16 cellular contexts compared by ENCODE assay signal in the genomic region with DNA sequence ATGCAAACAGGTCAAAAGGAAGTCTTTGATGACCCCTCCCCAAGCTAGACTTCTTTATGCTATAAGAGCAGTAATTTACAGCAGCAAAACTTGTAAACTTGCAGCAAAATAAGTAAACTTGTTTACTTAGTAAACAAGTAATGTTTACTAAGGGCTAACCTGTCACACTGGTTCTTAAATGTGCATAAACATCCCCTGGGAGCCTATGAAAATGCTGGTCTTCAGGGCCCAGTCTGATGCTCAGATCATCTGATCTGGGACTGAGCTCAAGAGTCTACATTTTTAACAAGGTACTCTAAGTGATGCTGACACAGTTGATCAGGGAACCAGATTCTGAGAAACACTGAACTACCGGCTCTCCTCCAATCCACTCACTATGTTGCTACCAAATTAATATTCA.
DNase-seq lines count a peak whose midpoint lies in the region; ATAC-seq and TF ChIP-seq lines count a peak whose summit lies in the region.
"Had no signal": no experiment of that assay in that cellular context is flagged by ENCODE, and none has a peak within 500 bp of the region (broad histone marks: within the 10 kb centered on the region; RNA-seq: fewer than 3 reads in every experiment).

No MANE protein-coding gene starts in this region.

- H3K4me1 Mint-ChIP-seq in memory B cell = peaks cover 14% of the 10 kb centered on the region
- H3K4me1 Mint-ChIP-seq: GM23338 had no signal

- H3K36me3 Mint-ChIP-seq in memory B cell = no peaks in the 10 kb centered on the region
- H3K36me3 Mint-ChIP-seq: CD4-positive, CD25-positive, alpha-beta regulatory T cell; CD8-positive, alpha-beta T cell had no signal

- no peak for TF ChIP-seq CTCF in LNCaP clone FGC (IDR thresholded peaks at IDR 0.05; ENCODE audit: control insufficient read depth, extremely low read depth, insufficient read depth)

- H3K27me3 Mint-ChIP-seq in memory B cell = peaks cover 7% of the 10 kb centered on the region

- no peak overlapping the region for H3K4me3 Mint-ChIP-seq in memory B cell
- H3K4me3 Mint-ChIP-seq: B cell; CD4-positive, CD25-positive, alpha-beta regulatory T cell; CD8-positive, alpha-beta T cell; GM23338; H9 had no signal

- no peaks in the 10 kb centered on the region for H3K9me3 Mint-ChIP-seq in memory B cell
- H3K9me3 Mint-ChIP-seq: CD8-positive, alpha-beta T cell; GM23338; H9 had no signal

- ATAC-seq in memory B cell (ENCODE audit: low read depth) = no peak
- ATAC-seq: CD8-positive, alpha-beta T cell; GM23338 had no signal

- H3K27ac ChIP-seq in caudate nucleus (ENCODE audit: low read depth, low read length) = no peak overlapping the region
- H3K27ac ChIP-seq: BLaER1 had no signal

- DNase-seq in DMS53 (lab: John Stamatoyannopoulos, UW) (peak; percentile 77), LNCaP clone FGC (ENCODE audit: low read depth) (peak; percentile 96), memory B cell (ENCODE audit: low spot score in 2 of 2) (no peak), NCI-H226 (no peak), caudate nucleus (lab: John Stamatoyannopoulos, UW) (no peak)
- no peak for DNase-seq in stimulated activated naive CD4-positive, alpha-beta T cell treated with Interleukin-2 at 50 U/mL for 16 hours (lab: John Stamatoyannopoulos, UW)
- DNase-seq: Caco-2; CD4-positive, CD25-positive, alpha-beta regulatory T cell; CD8-positive, alpha-beta T cell; DMS153; DMS79 treated with DMSO at 0.1 percent for 48 hours; GF-D8; H9 had no signal

- H3K27ac Mint-ChIP-seq in memory B cell = peak overlapping the region; percentile 0
- H3K27ac Mint-ChIP-seq: B cell; CD8-positive, alpha-beta T cell; GM23338; H9 had no signal

- 0 out of 2 replicates have a peak overlapping the region, but pooled peaks have one; percentile 7 for H3K4me3 ChIP-seq in LNCaP clone FGC (ENCODE audit: low read depth, low read length)
- H3K4me3 ChIP-seq: BLaER1, GM23338 had no signal

Comparison
In these comparisons a context has a peak if more than half of its experiments do, and no peak if none do; other contexts are left out.
1. DNase-seq: peak in DMS53 (single experiment) and LNCaP clone FGC (single experiment); none in memory B cell (0 of 2), NCI-H226 (single experiment), stimulated activated naive CD4-positive, alpha-beta T cell treated with Interleukin-2 at 50 U/mL for 16 hours (single experiment) and caudate nucleus (0 of 61).